ENCODE assay signal across 1 cellular context in genomic region chr7:151087247-151088018, GRCh38.
TF ChIP-seq lines count a peak whose summit lies in the region.

No MANE protein-coding gene starts in this region.

TF ChIP-seq in HepG2, 621 proteins besides CTCF, POLR2A, EP300 and RAD21 (continues in another document):
- TF ChIP-seq ARNT2 (CRISPR knock-in tag; IDR thresholded peaks at IDR 0.05; ENCODE audit: low read depth), result no peak
- TF ChIP-seq KDM2A (CRISPR knock-in tag; IDR thresholded peaks at IDR 0.05; ENCODE audit: borderline replicate concordance, low read depth), result peak; percentile 59; the same call in 1 of the 2 replicates
- peak; percentile 67; the same call in 1 of the 2 replicates for TF ChIP-seq ZNF280B (CRISPR knock-in tag; IDR thresholded peaks at IDR 0.05; ENCODE audit: borderline replicate concordance)
- no peak for TF ChIP-seq MAX (IDR thresholded peaks at IDR 0.05)
- no peak for TF ChIP-seq HOXA9 (CRISPR knock-in tag; IDR thresholded peaks at IDR 0.05; ENCODE audit: borderline replicate concordance)
- peak; percentile 52 for TF ChIP-seq ELF1 (CRISPR knock-in tag; IDR thresholded peaks at IDR 0.05)
- no peak for TF ChIP-seq SYNCRIP (IDR thresholded peaks at IDR 0.05; ENCODE audit: insufficient read depth, low read depth, low read length)
- TF ChIP-seq GABPA (IDR thresholded peaks at IDR 0.05; ENCODE audit: low read depth, low read length), result no peak
- TF ChIP-seq GABPA (CRISPR knock-in tag; IDR thresholded peaks at IDR 0.05; ENCODE audit: low read depth), result peak; percentile 51
- peak; percentile 33 for TF ChIP-seq AGO1 (IDR thresholded peaks at IDR 0.05; ENCODE audit: low read depth, low read length, poor library complexity, severe bottlenecking)
- no peak for TF ChIP-seq SMAD3 (CRISPR knock-in tag; IDR thresholded peaks at IDR 0.05)
- no peak; the same call in 1 of the 2 replicates for TF ChIP-seq ZBED4 (CRISPR knock-in tag; IDR thresholded peaks at IDR 0.05; ENCODE audit: borderline replicate concordance)
- TF ChIP-seq FOXO1 (CRISPR knock-in tag; IDR thresholded peaks at IDR 0.05), result no peak
- TF ChIP-seq TFDP1 (CRISPR knock-in tag; IDR thresholded peaks at IDR 0.05; ENCODE audit: borderline replicate concordance), result peak; percentile 40; the same call in 1 of the 2 replicates
- no peak for TF ChIP-seq BCLAF1 (IDR thresholded peaks at IDR 0.05)
- TF ChIP-seq KAT7 (CRISPR knock-in tag; IDR thresholded peaks at IDR 0.05; ENCODE audit: borderline replicate concordance), result peak; percentile 86
- no peak for TF ChIP-seq SOX5 (CRISPR knock-in tag; IDR thresholded peaks at IDR 0.05; ENCODE audit: borderline replicate concordance)
- no peak for TF ChIP-seq ZNF275 (CRISPR knock-in tag; IDR thresholded peaks at IDR 0.05; ENCODE audit: borderline replicate concordance)
- peak; percentile 86 for TF ChIP-seq ZNF687 (CRISPR knock-in tag; IDR thresholded peaks at IDR 0.05)
- TF ChIP-seq ZNF317 (CRISPR knock-in tag; IDR thresholded peaks at IDR 0.05), result 0 out of 2 replicates have a peak, but pooled peaks have one; percentile 5
- TF ChIP-seq USF2 (IDR thresholded peaks at IDR 0.05; ENCODE audit: low read depth, low read length), result no peak
- no peak for TF ChIP-seq USF2 (CRISPR knock-in tag; IDR thresholded peaks at IDR 0.05; ENCODE audit: borderline replicate concordance)
- no peak for TF ChIP-seq ZNF703 (CRISPR knock-in tag; IDR thresholded peaks at IDR 0.05; ENCODE audit: borderline replicate concordance)
- peak; percentile 19; the same call in 1 of the 2 replicates for TF ChIP-seq PHF20 (CRISPR knock-in tag; IDR thresholded peaks at IDR 0.05)
- no peak for TF ChIP-seq ZNF883 (CRISPR knock-in tag; IDR thresholded peaks at IDR 0.05; ENCODE audit: not compliant biosample characterization)
- TF ChIP-seq SPEN (CRISPR knock-in tag; IDR thresholded peaks at IDR 0.05; ENCODE audit: low read depth), result peak; percentile 32; the same call in 1 of the 2 replicates
- no peak for TF ChIP-seq RARA (CRISPR knock-in tag; IDR thresholded peaks at IDR 0.05)
- no peak for TF ChIP-seq KDM6A (CRISPR knock-in tag; IDR thresholded peaks at IDR 0.05; ENCODE audit: low read depth)
- no peak; the same call in 1 of the 2 replicates for TF ChIP-seq TFDP2 (CRISPR knock-in tag; IDR thresholded peaks at IDR 0.05)
- TF ChIP-seq CSRNP1 (CRISPR knock-in tag; IDR thresholded peaks at IDR 0.05), result no peak
